In genomic region chr9:21994526-21994995, GRCh38 we compare ENCODE assay signal across 8 cellular contexts. TPM values are rescaled to one million over a fixed set of nuclear protein-coding genes. Genes with fewer than 3 reads are reported as not detected.
A peak's percentile ranks its signal among the peaks of the same experiment; 100 is the strongest.
DNase-seq lines count a peak whose midpoint lies in the region; TF ChIP-seq lines count a peak whose summit lies in the region.

Gene CDKN2B-AS1, plus strand, starts transcription at chr9:21994791.

- no peaks in the 10 kb centered on the region for H4K20me1 ChIP-seq in SK-N-SH (ENCODE audit: insufficient read depth)

- peak within 1 kb of the TSS; percentile 99 for H2AFZ ChIP-seq in SK-N-SH (ENCODE audit: low read depth)

- H3K27ac ChIP-seq in SK-N-SH (ENCODE audit: low read depth in 2 of 2, low read length in 1 of 2), result peak within 1 kb of the TSS; percentile 64 to 72; a peak in 3 of 4 replicates

- no peaks in the 10 kb centered on the region for H3K27me3 ChIP-seq in SK-N-SH (ENCODE audit: insufficient read depth)

- CTCF ChIA-PET in SK-N-SH (lab: Yijun Ruan, JAX), result interaction anchor here (0.5 to 5.9 kb wide), 6 partner anchors 9 to 181 kb away, joined by 3 to 60 read pairs (median 4); partner anchors contain the start of gene CDKN2B

- H3K9me3 ChIP-seq in SK-N-SH, result no peaks in the 10 kb centered on the region

- no peaks in the 10 kb centered on the region for H3K36me3 ChIP-seq in SK-N-SH (replicated peaks in 1 of 2; ENCODE audit: control insufficient read depth in 1 of 2, insufficient read depth in 2 of 2, low read length in 1 of 2)

- DNase-seq in NCI-H187 (lab: John Stamatoyannopoulos, UW) (peak; percentile 68 to 76), NCI-H187 treated with DMSO at 0.1 percent for 48 hours (lab: John Stamatoyannopoulos, UW) (no peak), HCEC 1CT (peak; percentile 69), Kasumi-1 (lab: John Stamatoyannopoulos, UW) (peak; percentile 22 to 31), SK-N-SH (peak; percentile 85), choroid plexus epithelial cell (ENCODE audit: low read depth) (peak; percentile 83), left kidney (ENCODE audit: low read depth, low spot score) (peak; percentile 65)
- peak; percentile 40 for DNase-seq in stimulated activated naive CD4-positive, alpha-beta T cell treated with Interleukin-2 at 50 U/mL for 16 hours (lab: John Stamatoyannopoulos, UW)

- TF ChIP-seq CTCF in SK-N-SH (IDR thresholded peaks at IDR 0.05) (peak; percentile 26), choroid plexus epithelial cell (conservative IDR thresholded peaks at IDR 0.05; ENCODE audit: low read depth, low read length) (no peak)

- H3K9me2 ChIP-seq in SK-N-SH, result no peaks in the 10 kb centered on the region

- POLR2A ChIA-PET in SK-N-SH (lab: Yijun Ruan, JAX), result interaction anchor here (1.3 kb wide), 1 partner anchor 15 kb away, joined by 3 read pairs; the partner anchor contains the start of gene CDKN2B

- peak within 1 kb of the TSS; percentile 75 for H3K9ac ChIP-seq in SK-N-SH

- H3K4me2 ChIP-seq in SK-N-SH, result peak within 1 kb of the TSS; percentile 94

- no peak for TF ChIP-seq EP300 in SK-N-SH (IDR thresholded peaks at IDR 0.05; ENCODE audit: borderline replicate concordance in 1 of 2, low read depth in 1 of 2, low read length in 1 of 2)

- WGBS in SK-N-SH (ENCODE audit: low lambda C conversion rate), result under 1% methylated on average over 20 of the region's 44 CpGs

- H3F3A ChIP-seq in SK-N-SH (replicated peaks; ENCODE audit: insufficient read depth), result peaks cover 6% of the 10 kb centered on the region

- no peak for TF ChIP-seq RAD21 in SK-N-SH (IDR thresholded peaks at IDR 0.05; ENCODE audit: low read length)

- no peaks in the 10 kb centered on the region; the same call in 1 of the 2 replicates for H3K79me2 ChIP-seq in SK-N-SH (ENCODE audit: insufficient read depth)

- H3K4me3 ChIP-seq in SK-N-SH (ENCODE audit: low read depth in 2 of 2, low read length in 1 of 2) (peak within 1 kb of the TSS; percentile 89 to 92), choroid plexus epithelial cell (ENCODE audit: low read depth, low read length) (peak within 1 kb of the TSS; percentile 75)

- H3K4me1 ChIP-seq in SK-N-SH (ENCODE audit: control insufficient read depth in 1 of 2, insufficient read depth in 2 of 2, low read depth in 1 of 2, low read length in 1 of 2), result peaks cover 0 to 6% of the 10 kb centered on the region in 2 experiments; a peak in 2 of 4 replicates

TF ChIP-seq in SK-N-SH, 30 proteins besides CTCF, POLR2A, EP300 and RAD21:
- TF ChIP-seq JUND (IDR thresholded peaks at IDR 0.05), result no peak
- TF ChIP-seq MXI1 (IDR thresholded peaks at IDR 0.05; ENCODE audit: low read depth, low read length), result no peak
- TF ChIP-seq SIN3A (IDR thresholded peaks at IDR 0.05; ENCODE audit: borderline replicate concordance, low read depth, low read length), result peak; percentile 7; the same call in 1 of the 2 replicates
- no peak for TF ChIP-seq SMC3 (IDR thresholded peaks at IDR 0.05; ENCODE audit: low read depth, low read length)
- TF ChIP-seq USF1 (IDR thresholded peaks at IDR 0.05; ENCODE audit: borderline replicate concordance, low read depth), result peak; percentile 63; the same call in 1 of the 2 replicates
- no peak for TF ChIP-seq ZBTB33 (IDR thresholded peaks at IDR 0.05; ENCODE audit: borderline replicate concordance, low read depth)
- no peak for TF ChIP-seq REST (IDR thresholded peaks at IDR 0.05; ENCODE audit: low read depth, low read length)

RNA-seq across cellular contexts. Expression of gene CDKN2B-AS1, which starts in this region (rescaled TPM):
- 0.25 and 0.44 TPM in 2 replicates for polyA plus RNA-seq in SK-N-SH (2012; rRNA removed)
- 0.43 and 0.45 TPM in 2 replicates for polyA plus RNA-seq in SK-N-SH (2012; cell fraction: cytosol; rRNA removed)
- polyA plus RNA-seq in SK-N-SH (2012; cell fraction: nucleus; rRNA removed), result 0.35 and 1.1 TPM in 2 replicates
